10 cellular contexts compared by ENCODE assay signal in the genomic region with DNA sequence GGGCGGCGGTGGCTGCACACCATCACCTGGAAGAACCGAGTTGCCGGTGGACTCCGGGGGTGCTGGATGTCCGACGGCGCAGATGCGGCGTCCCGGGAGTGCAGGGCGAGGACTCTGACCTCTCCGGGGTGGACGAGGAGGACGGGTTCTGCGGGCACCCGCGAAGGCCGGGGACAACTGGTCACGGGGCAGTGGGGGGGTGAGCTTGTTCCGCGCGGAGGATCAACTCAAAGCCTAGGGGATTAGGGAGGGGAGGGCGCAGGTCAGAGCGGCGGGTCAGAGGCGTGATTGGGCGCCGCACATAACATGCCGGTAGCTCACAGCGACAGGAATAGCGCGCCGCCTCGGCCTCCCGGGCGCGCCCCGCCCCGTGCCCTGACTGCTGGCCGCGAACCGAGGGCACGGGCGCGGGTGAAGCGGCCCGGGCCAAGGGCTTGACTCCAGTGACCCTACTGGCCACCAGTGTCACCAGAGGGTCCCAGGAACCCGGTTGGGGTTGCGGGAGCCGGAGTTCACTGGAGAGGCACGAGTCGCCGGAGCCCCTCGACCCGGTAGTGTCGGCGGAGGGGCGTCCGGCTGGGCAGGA. TPM values are rescaled to one million over a fixed set of nuclear protein-coding genes. Genes with fewer than 3 reads are reported as not detected.
DNase-seq lines count a peak whose midpoint lies in the region; ATAC-seq, FAIRE-seq and TF ChIP-seq lines count a peak whose summit lies in the region.
"Had no signal": no experiment of that assay in that cellular context is flagged by ENCODE, and none has a peak within 500 bp of the region (broad histone marks: within the 10 kb centered on the region; RNA-seq: fewer than 3 reads in every experiment).

A gene with protein sequence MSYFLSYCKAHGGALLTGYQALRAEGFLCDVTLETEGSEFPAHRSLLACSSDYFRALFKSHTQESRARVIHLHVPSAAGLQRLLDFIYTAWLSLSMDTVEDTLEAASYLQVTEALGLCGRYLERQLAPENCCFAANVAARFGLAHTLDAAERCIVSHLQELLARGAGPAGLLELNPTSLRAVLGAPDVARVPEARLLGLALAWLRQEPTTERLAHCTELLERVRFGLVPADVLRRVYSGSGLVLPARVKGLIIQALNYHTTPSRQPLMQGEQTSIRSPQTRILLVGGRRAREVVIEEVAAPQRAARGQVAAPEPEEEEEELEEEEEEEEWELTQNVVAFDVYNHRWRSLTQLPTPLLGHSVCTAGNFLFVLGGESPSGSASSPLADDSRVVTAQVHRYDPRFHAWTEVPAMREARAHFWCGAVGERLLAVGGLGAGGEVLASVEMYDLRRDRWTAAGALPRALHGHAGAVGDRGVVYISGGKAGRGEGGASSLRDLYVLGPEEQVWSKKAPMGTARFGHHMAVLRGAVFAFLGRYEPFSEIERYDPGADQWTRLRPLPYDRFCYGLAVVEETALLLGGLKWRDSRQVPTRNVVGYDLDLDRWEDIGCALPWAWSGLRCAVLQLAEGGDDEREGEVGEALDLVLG (minus strand): TSS at position 179 of the 586 bp plus-strand sequence. CDS start 542 bp downstream, outside the sequence.

- in situ Hi-C loops in KBM-7 (cut with MboI; ENCODE audit: low pct_unique_long_range_greater_than_20kb, low sequenced_read_pairs), result no loop called here

- DNase-seq in COLO668 (lab: John Stamatoyannopoulos, UW; ENCODE audit: unreplicated experiment) (peak; percentile 62), epithelial cell of proximal tubule (ENCODE audit: low read depth) (no peak), psoas muscle (peak; percentile 44 to 88), DMS114 treated with DMSO at 0.1 percent for 48 hours (lab: John Stamatoyannopoulos, UW; ENCODE audit: unreplicated experiment) (no peak), GM12891 (ENCODE audit: insufficient read length, low spot score) (no peak), KBM-7 (no peak), D341Med (ENCODE audit: low spot score) (no peak)

- peak; percentile 88 to 92 (median 89) for ATAC-seq in psoas muscle
- ATAC-seq: HCT116 had no signal

- no peak for FAIRE-seq in GM12891 (lab: Jason Lieb, UNC)

- 1 to 45% (median 4%) methylated on average over 20 to 60 of the region's 60 CpGs for WGBS in psoas muscle, 3 donors

- peak within 1 kb of the TSS; percentile 91 for H3K27ac ChIP-seq in VCaP
- peak within 1 kb of the TSS; percentile 94 for H3K27ac ChIP-seq in psoas muscle

- H3K36me3 ChIP-seq in psoas muscle (ENCODE audit: insufficient read depth in 1 of 2, low read depth in 1 of 2), result no peaks in the 10 kb centered on the region

- no peaks in the 10 kb centered on the region for H3K27me3 ChIP-seq in psoas muscle (ENCODE audit: insufficient read depth in 3 of 3, low read length in 2 of 3)

- no peaks in the 10 kb centered on the region for H3K9me3 ChIP-seq in psoas muscle

- H3K4me3 ChIP-seq in epithelial cell of proximal tubule (ENCODE audit: low read depth, low read length), result peak within 1 kb of the TSS; percentile 14
- H3K4me3 ChIP-seq in psoas muscle, result peak within 1 kb of the TSS; percentile 65

- intact Hi-C loops in psoas muscle (cut with DNase I), result no loop called here

- no peak for TF ChIP-seq POLR2A in GM12891 (IDR thresholded peaks at IDR 0.05; ENCODE audit: low read depth, low read length)

- TF ChIP-seq CTCF in VCaP (conservative IDR thresholded peaks at IDR 0.05) (no peak), epithelial cell of proximal tubule (conservative IDR thresholded peaks at IDR 0.05; ENCODE audit: low read depth, low read length) (no peak), psoas muscle (IDR thresholded peaks at IDR 0.05) (no peak)

- H3K4me1 ChIP-seq in psoas muscle, result no peaks in the 10 kb centered on the region

TF ChIP-seq in GM12891, 5 proteins besides CTCF, POLR2A, EP300 and RAD21:
- TF ChIP-seq SPI1 (IDR thresholded peaks at IDR 0.05; ENCODE audit: low read depth, low read length) (no peak), POLR2AphosphoS5 (IDR thresholded peaks at IDR 0.05; ENCODE audit: low read depth, low read length) (no peak), PAX5 (IDR thresholded peaks at IDR 0.05; ENCODE audit: insufficient read depth, low read length, severe bottlenecking) (no peak), TAF1 (IDR thresholded peaks at IDR 0.05; ENCODE audit: low read depth, low read length) (no peak), POU2F2 (IDR thresholded peaks at IDR 0.05; ENCODE audit: low read depth, low read length) (no peak)

RNA-seq across cellular contexts. Expression of the gene that starts here (rescaled TPM):
- 0.12 and 0.65 TPM in 2 replicates for total RNA-seq in epithelial cell of proximal tubule
- total RNA-seq in psoas muscle, result 10 to 100 TPM in 2 of 4 donors, 1 to 10 TPM in 2; 7.3 to 23.6 (median 13.1) TPM
- 10 to 100 TPM in 2 of 3 donors, under 1 TPM in 1; 0.99 to 29.6 (median 14.4) TPM for polyA plus RNA-seq in psoas muscle
- polyA plus RNA-seq in GM12891 (2012; ENCODE audit: low read depth, missing spikeins), result not detected
- total RNA-seq: M059J had no signal

Comparison
In these comparisons a context has a peak if more than half of its experiments do, and no peak if none do; other contexts are left out.
1. DNase-seq: peak in COLO668 (single experiment) and psoas muscle (2 of 2); none in epithelial cell of proximal tubule (single experiment), DMS114 treated with DMSO at 0.1 percent for 48 hours (single experiment), GM12891 (single experiment), KBM-7 (single experiment) and D341Med (single experiment).